ENCODE assay signal across 1 cellular context in genomic region chr5:125413861-125414260, GRCh38.
TF ChIP-seq lines count a peak whose summit lies in the region.

No MANE protein-coding gene starts in this region.

TF ChIP-seq in SK-N-SH, 30 proteins besides CTCF, POLR2A, EP300 and RAD21:
- TF ChIP-seq ZBTB33 (IDR thresholded peaks at IDR 0.05; ENCODE audit: borderline replicate concordance, low read depth), result no peak
- no peak for TF ChIP-seq TCF12 (IDR thresholded peaks at IDR 0.05)
- TF ChIP-seq POLR2AphosphoS5 (IDR thresholded peaks at IDR 0.05; ENCODE audit: low read depth, low read length), result no peak
- no peak for TF ChIP-seq NFIC (IDR thresholded peaks at IDR 0.05; ENCODE audit: borderline replicate concordance)
- no peak for TF ChIP-seq TAF1 (IDR thresholded peaks at IDR 0.05; ENCODE audit: borderline replicate concordance, low read depth, low read length)
- no peak for TF ChIP-seq ELF1 (IDR thresholded peaks at IDR 0.05)
- TF ChIP-seq RFX5 (IDR thresholded peaks at IDR 0.05; ENCODE audit: low read length), result no peak
